In genomic region chr11:101327908-101328307, GRCh38 we compare ENCODE assay signal across 26 cellular contexts.
A peak's percentile ranks its signal among the peaks of the same experiment; 100 is the strongest.
DNase-seq lines count a peak whose midpoint lies in the region; ATAC-seq, FAIRE-seq and TF ChIP-seq lines count a peak whose summit lies in the region.
"Had no signal": no experiment of that assay in that cellular context is flagged by ENCODE, and none has a peak within 500 bp of the region (broad histone marks: within the 10 kb centered on the region; RNA-seq: fewer than 3 reads in every experiment).

No MANE protein-coding gene starts in this region.

- H4K20me1 ChIP-seq in HepG2 (ENCODE audit: insufficient read depth, low read length) = no peaks in the 10 kb centered on the region

- H3K4me2 ChIP-seq in HepG2 (ENCODE audit: low read depth, low read length) = no peak overlapping the region

- no peak for TF ChIP-seq RAD21 in HepG2 (CRISPR knock-in tag; IDR thresholded peaks at IDR 0.05)

- CTCF ChIA-PET in HepG2 (lab: Yijun Ruan, JAX; ENCODE audit: low intra/inter-chr PET ratio, low total read pairs) = no interaction called here

- peaks cover 19% of the 10 kb centered on the region for H3K9me3 Mint-ChIP-seq in stimulated activated effector memory CD8-positive, alpha-beta T cell treated with anti-CD3 and anti-CD28 coated beads, Interleukin-12 subunit alpha, Interleukin-12 subunit beta, amount 100 ng/mL, for 72 hours
- H3K9me3 Mint-ChIP-seq: WTC11 had no signal

- no peaks in the 10 kb centered on the region for H3K36me3 Mint-ChIP-seq in stimulated activated effector memory CD8-positive, alpha-beta T cell treated with anti-CD3 and anti-CD28 coated beads, Interleukin-12 subunit alpha, Interleukin-12 subunit beta, amount 100 ng/mL, for 72 hours
- H3K36me3 Mint-ChIP-seq: naive B cell; stimulated activated memory B cell treated with anti-CD40 and anti-IgM and Interleukin-4, amounts not matched to agents 10 μg/mL and 1 μg/mL and 100 μg/mL, for 72 hours; WTC11 had no signal

- no peaks in the 10 kb centered on the region for H3K79me2 ChIP-seq in HepG2 (ENCODE audit: insufficient read depth, low read length)

- H3K4me1 ChIP-seq in HepG2 (ENCODE audit: insufficient read depth, low read length) = no peaks in the 10 kb centered on the region
- H3K4me1 ChIP-seq: suprapubic skin had no signal

- H3K4me3 Mint-ChIP-seq in stimulated activated effector memory CD8-positive, alpha-beta T cell treated with anti-CD3 and anti-CD28 coated beads, Interleukin-12 subunit alpha, Interleukin-12 subunit beta, amount 100 ng/mL, for 72 hours = no peak overlapping the region
- H3K4me3 Mint-ChIP-seq: dendritic cell treated with granulocyte-macrophage colony-stimulating factor and Interleukin-4, amounts not matched to agents 40 ng/mL and 50 ng/mL, for 4 days; naive B cell; stimulated activated memory B cell treated with anti-CD40 and anti-IgM and Interleukin-4, amounts not matched to agents 10 μg/mL and 1 μg/mL and 100 μg/mL, for 72 hours; WTC11 had no signal

- H3K27me3 ChIP-seq in HepG2 (ENCODE audit: control insufficient read depth in 1 of 2, insufficient read depth in 2 of 2, low read length in 2 of 2) = no peaks in the 10 kb centered on the region
- H3K27me3 ChIP-seq: suprapubic skin had no signal

- TF ChIP-seq POLR2A in HepG2 (IDR thresholded peaks at IDR 0.05; ENCODE audit: insufficient read depth in 1 of 2, low read depth in 2 of 2, low read length in 2 of 2) = no peak

- no peak overlapping the region for H2AFZ ChIP-seq in HepG2 (ENCODE audit: low read length)

- no peak for ATAC-seq in HepG2
- ATAC-seq in stimulated activated effector memory CD8-positive, alpha-beta T cell treated with anti-CD3 and anti-CD28 coated beads, Interleukin-12 subunit alpha, Interleukin-12 subunit beta, amount 100 ng/mL, for 72 hours = no peak
- ATAC-seq: left cardiac atrium; SK-N-SH treated with all-trans-retinoic acid at 6 μM for 48 hours; stimulated activated memory B cell treated with anti-CD40 and anti-IgM and Interleukin-4, amounts not matched to agents 10 μg/mL and 1 μg/mL and 100 μg/mL, for 72 hours; WTC11 had no signal

- 4% methylated on average over 3 of the region's 3 CpGs for WGBS in HepG2 (ENCODE audit: low lambda C conversion rate)

- H3K9me3 ChIP-seq in HepG2 (ENCODE audit: low read length) = no peaks in the 10 kb centered on the region
- H3K9me3 ChIP-seq: suprapubic skin had no signal

- peak; percentile 6 to 7 for DNase-seq in AML-193 (lab: John Stamatoyannopoulos, UW)
- peak; percentile 70 for DNase-seq in MV-4-11 (lab: John Stamatoyannopoulos, UW)
- peak; percentile 0 to 9 for DNase-seq in cardiac fibroblast (ENCODE audit: low read depth in 2 of 2)
- DNase-seq in HepG2 (ENCODE audit: low spot score) = no peak
- no peak for DNase-seq in superior temporal gyrus (ENCODE audit: extremely low spot score)
- no peak for DNase-seq in posterior cingulate gyrus
- no peak for DNase-seq in stimulated activated effector memory CD8-positive, alpha-beta T cell treated with anti-CD3 and anti-CD28 coated beads, Interleukin-12 subunit alpha, Interleukin-12 subunit beta, amount 100 ng/mL, for 72 hours (ENCODE audit: low spot score in 2 of 2)
- DNase-seq: activated naive CD4-positive, alpha-beta T cell treated with anti-CD3 and anti-CD28 coated beads, Interleukin-2, amount 50 U/mL, for 16 hours; aorta; caudate nucleus; left cardiac atrium; naive B cell; NCI-H146; NCI-H510A treated with DMSO at 0.1 percent for 48 hours; NK-92 treated with Interleukin-12 subunit alpha and Interleukin-12 subunit beta, amount 100 ng/mL, for 24 hours; nucleus accumbens; RPMI8226 had no signal

- in situ Hi-C loops in HepG2 (cut with HindIII; ENCODE audit: extremely low pct_ligation_motif_present, low pct_unique_long_range_greater_than_20kb) = no loop called here

- TF ChIP-seq CTCF in cardiac fibroblast (IDR thresholded peaks at IDR 0.05; ENCODE audit: low read depth, low read length) = no peak
- TF ChIP-seq CTCF in HepG2 (CRISPR knock-in tag; IDR thresholded peaks at IDR 0.05) = no peak

- intact Hi-C loops in HepG2 (cut with micrococcal nuclease; ENCODE audit: unreplicated experiment) = no loop called here
- intact Hi-C loops in posterior cingulate gyrus (cut with DNase I) = no loop called here

- no TSS peak for BruUV-seq in HepG2 (replicated peaks; lab: Mats Ljungman, UMichigan)

- H3K4me1 Mint-ChIP-seq in stimulated activated effector memory CD8-positive, alpha-beta T cell treated with anti-CD3 and anti-CD28 coated beads, Interleukin-12 subunit alpha, Interleukin-12 subunit beta, amount 100 ng/mL, for 72 hours = no peaks in the 10 kb centered on the region
- H3K4me1 Mint-ChIP-seq: naive B cell; stimulated activated memory B cell treated with anti-CD40 and anti-IgM and Interleukin-4, amounts not matched to agents 10 μg/mL and 1 μg/mL and 100 μg/mL, for 72 hours had no signal

- H3K27ac ChIP-seq in HepG2 (ENCODE audit: extremely low read length, insufficient read depth, low read length) = no peak overlapping the region
- H3K27ac ChIP-seq: HL-60, suprapubic skin had no signal

- TF ChIP-seq EP300 in HepG2 (IDR thresholded peaks at IDR 0.05; ENCODE audit: low read depth in 2 of 2, low read length in 2 of 2) (no peak), HepG2 (CRISPR knock-in tag; IDR thresholded peaks at IDR 0.05; ENCODE audit: borderline replicate concordance) (no peak)

- POLR2A ChIA-PET in HepG2 (lab: Yijun Ruan, JAX) = no interaction called here

- H3K27ac Mint-ChIP-seq in stimulated activated effector memory CD8-positive, alpha-beta T cell treated with anti-CD3 and anti-CD28 coated beads, Interleukin-12 subunit alpha, Interleukin-12 subunit beta, amount 100 ng/mL, for 72 hours = no peak overlapping the region
- H3K27ac Mint-ChIP-seq: dendritic cell treated with granulocyte-macrophage colony-stimulating factor and Interleukin-4, amounts not matched to agents 40 ng/mL and 50 ng/mL, for 4 days; naive B cell; stimulated activated memory B cell treated with anti-CD40 and anti-IgM and Interleukin-4, amounts not matched to agents 10 μg/mL and 1 μg/mL and 100 μg/mL, for 72 hours; WTC11 had no signal

- H3K36me3 ChIP-seq in HepG2 (replicated peaks in 1 of 2; ENCODE audit: control insufficient read depth in 1 of 2, insufficient read depth in 2 of 2, low read length in 2 of 2) = no peaks in the 10 kb centered on the region
- H3K36me3 ChIP-seq: suprapubic skin had no signal

- no peak for FAIRE-seq in HepG2 (lab: Jason Lieb, UNC)
- FAIRE-seq: endometrium, GM19239, urothelium cell line had no signal

- H3K4me3 ChIP-seq in cardiac fibroblast (replicated peaks in 1 of 2; ENCODE audit: low read depth in 2 of 2, low read length in 2 of 2) (no peak overlapping the region), HepG2 (replicated peaks in 1 of 3; ENCODE audit: insufficient read depth in 1 of 3, low read depth in 2 of 3, low read length in 3 of 3) (no peak overlapping the region)
- H3K4me3 ChIP-seq: suprapubic skin had no signal

- H3K9ac ChIP-seq in HepG2 (ENCODE audit: insufficient read depth, low read depth, low read length) = no peak overlapping the region

TF ChIP-seq in HepG2, 621 proteins besides CTCF, POLR2A, EP300 and RAD21 (continues in another document):
- no peak for TF ChIP-seq ZFP1 (CRISPR knock-in tag; IDR thresholded peaks at IDR 0.05)
- TF ChIP-seq ZFP36L2 (CRISPR knock-in tag; IDR thresholded peaks at IDR 0.05) = no peak
- TF ChIP-seq CCAR2 (optimal IDR thresholded peaks at IDR 0.05; ENCODE audit: low read depth, low read length) = no peak
- 0 out of 2 replicates have a peak, but pooled peaks have one; percentile 29 for TF ChIP-seq TEF (CRISPR knock-in tag; IDR thresholded peaks at IDR 0.05)
- no peak for TF ChIP-seq ZNF816 (CRISPR knock-in tag; IDR thresholded peaks at IDR 0.05; ENCODE audit: borderline replicate concordance)
- TF ChIP-seq ELF3 (CRISPR knock-in tag; IDR thresholded peaks at IDR 0.05) = no peak
- TF ChIP-seq MXI1 (IDR thresholded peaks at IDR 0.05; ENCODE audit: borderline replicate concordance, low read depth, low read length) = no peak
- no peak for TF ChIP-seq THYN1 (CRISPR knock-in tag; IDR thresholded peaks at IDR 0.05; ENCODE audit: borderline replicate concordance, low read depth)
- no peak for TF ChIP-seq ZNF614 (CRISPR knock-in tag; IDR thresholded peaks at IDR 0.05; ENCODE audit: borderline replicate concordance)
- peak; percentile 85 for TF ChIP-seq CEBPB (IDR thresholded peaks at IDR 0.05; ENCODE audit: borderline replicate concordance, low read depth, low read length)
- TF ChIP-seq SP5 (CRISPR knock-in tag; IDR thresholded peaks at IDR 0.05; ENCODE audit: borderline replicate concordance, low read depth) = no peak
- no peak for TF ChIP-seq ATF5 (CRISPR knock-in tag; IDR thresholded peaks at IDR 0.05; ENCODE audit: low read depth)
- no peak for TF ChIP-seq KLF16 (CRISPR knock-in tag; IDR thresholded peaks at IDR 0.05)
- no peak for TF ChIP-seq ZNF160 (CRISPR knock-in tag; IDR thresholded peaks at IDR 0.05)
- TF ChIP-seq AKAP8 (CRISPR knock-in tag; IDR thresholded peaks at IDR 0.05) = no peak
- no peak for TF ChIP-seq NR2F1 (CRISPR knock-in tag; IDR thresholded peaks at IDR 0.05)
- TF ChIP-seq CEBPG (CRISPR knock-in tag; IDR thresholded peaks at IDR 0.05) = peak; percentile 65
- TF ChIP-seq TCF7L2 (IDR thresholded peaks at IDR 0.05; ENCODE audit: low read depth, low read length) = no peak
- TF ChIP-seq ZNF639 (CRISPR knock-in tag; conservative IDR thresholded peaks at IDR 0.05) = no peak

Comparison
In these comparisons a context has a peak if more than half of its experiments do, and no peak if none do; other contexts are left out.
1. DNase-seq: peak in AML-193 (2 of 2), MV-4-11 (single experiment) and cardiac fibroblast (2 of 2); none in HepG2 (single experiment), superior temporal gyrus (single experiment), posterior cingulate gyrus (0 of 10) and stimulated activated effector memory CD8-positive, alpha-beta T cell treated with anti-CD3 and anti-CD28 coated beads, Interleukin-12 subunit alpha, Interleukin-12 subunit beta, amount 100 ng/mL, for 72 hours (0 of 2).